Comparison of ENCODE assay signal across 24 cellular contexts in the genomic region with DNA sequence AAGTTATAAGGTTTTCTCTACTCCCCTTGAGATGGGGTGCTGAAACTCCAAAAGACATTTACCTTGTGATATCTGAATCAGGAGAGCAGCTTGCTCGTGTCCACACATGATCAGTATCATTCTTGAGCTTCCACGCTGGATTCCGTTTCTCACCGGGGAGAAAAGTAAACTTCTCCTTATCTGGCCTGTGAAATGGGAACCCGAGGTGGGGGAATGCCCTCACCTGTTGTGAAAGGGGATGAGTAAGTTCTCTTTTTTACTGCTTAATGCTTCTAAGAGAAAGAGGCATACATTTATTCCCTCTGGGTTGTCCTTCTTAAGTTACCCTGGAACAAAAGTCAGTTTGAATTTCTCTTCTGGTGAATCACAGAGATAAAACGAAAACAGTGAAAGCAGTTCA.
DNase-seq lines count a peak whose midpoint lies in the region; ATAC-seq and TF ChIP-seq lines count a peak whose summit lies in the region.
"Had no signal": no experiment of that assay in that cellular context is flagged by ENCODE, and none has a peak within 500 bp of the region (broad histone marks: within the 10 kb centered on the region; RNA-seq: fewer than 3 reads in every experiment).

No MANE protein-coding gene starts in this region.

- dilution Hi-C loops in mammary epithelial cell (cut with HindIII; ENCODE audit: low sequenced_read_pairs): no loop called here

- ATAC-seq in omental fat pad (ENCODE audit: low FRiP score): peak; percentile 35
- no peak for ATAC-seq in stimulated activated naive CD8-positive, alpha-beta T cell treated with anti-CD3 and anti-CD28 coated beads, Interleukin-15, amount 100 ng/mL, for 72 hours
- no peak for ATAC-seq in naive thymus-derived CD4-positive, alpha-beta T cell
- ATAC-seq: HCT116, K562 had no signal

- peak overlapping the region; percentile 16 for H3K27ac Mint-ChIP-seq in Caco-2 (ENCODE audit: unreplicated experiment)
- H3K27ac Mint-ChIP-seq in stimulated activated naive CD8-positive, alpha-beta T cell treated with anti-CD3 and anti-CD28 coated beads, Interleukin-15, amount 100 ng/mL, for 72 hours: no peak overlapping the region
- no peak overlapping the region for H3K27ac Mint-ChIP-seq in naive thymus-derived CD4-positive, alpha-beta T cell
- H3K27ac Mint-ChIP-seq: CD14-positive monocyte; CD8-positive, alpha-beta memory T cell had no signal

- H3K36me3 ChIP-seq in Caco-2 (ENCODE audit: control insufficient read depth, insufficient read depth, low read length) (no peaks in the 10 kb centered on the region), mammary epithelial cell (ENCODE audit: insufficient read depth, low read length) (no peaks in the 10 kb centered on the region)
- no peaks in the 10 kb centered on the region for H3K36me3 ChIP-seq in naive thymus-derived CD4-positive, alpha-beta T cell (ENCODE audit: control insufficient read depth in 2 of 3, insufficient read depth in 3 of 3, low read length in 3 of 3)
- H3K36me3 ChIP-seq: BE2C had no signal

- no peaks in the 10 kb centered on the region for H3K27me3 Mint-ChIP-seq in Caco-2 (ENCODE audit: insufficient read depth, unreplicated experiment)
- no peaks in the 10 kb centered on the region for H3K27me3 Mint-ChIP-seq in stimulated activated naive CD8-positive, alpha-beta T cell treated with anti-CD3 and anti-CD28 coated beads, Interleukin-15, amount 100 ng/mL, for 72 hours
- H3K27me3 Mint-ChIP-seq in naive thymus-derived CD4-positive, alpha-beta T cell: no peaks in the 10 kb centered on the region
- H3K27me3 Mint-ChIP-seq: CD8-positive, alpha-beta memory T cell had no signal

- H3K4me3 Mint-ChIP-seq in Caco-2 (ENCODE audit: unreplicated experiment): no peak overlapping the region
- H3K4me3 Mint-ChIP-seq in stimulated activated naive CD8-positive, alpha-beta T cell treated with anti-CD3 and anti-CD28 coated beads, Interleukin-15, amount 100 ng/mL, for 72 hours: no peak overlapping the region
- H3K4me3 Mint-ChIP-seq in naive thymus-derived CD4-positive, alpha-beta T cell: no peak overlapping the region
- H3K4me3 Mint-ChIP-seq: CD14-positive monocyte; CD8-positive, alpha-beta memory T cell had no signal

- no peak overlapping the region for H3K4me2 ChIP-seq in mammary epithelial cell (ENCODE audit: insufficient read depth, low read depth, low read length)
- H3K4me2 ChIP-seq: PC-9 had no signal

- BruUV-seq in Caco-2 (replicated peaks; lab: Mats Ljungman, UMichigan) (no TSS peak), mammary epithelial cell (replicated peaks; lab: Mats Ljungman, UMichigan) (no TSS peak)

- H3K4me3 ChIP-seq in Caco-2 (ENCODE audit: low read depth, low read length) (no peak overlapping the region), mammary epithelial cell (replicated peaks in 1 of 3; ENCODE audit: insufficient read depth in 1 of 3, low read depth in 2 of 3, low read length in 3 of 3) (no peak overlapping the region), fibroblast of villous mesenchyme (ENCODE audit: low read depth, low read length) (no peak overlapping the region)
- no peak overlapping the region for H3K4me3 ChIP-seq in naive thymus-derived CD4-positive, alpha-beta T cell (ENCODE audit: low read length)
- H3K4me3 ChIP-seq: K562, PC-9 had no signal

- in situ Hi-C loops in mammary epithelial cell (cut with MboI; ENCODE audit: low sequenced_read_pairs in 2 of 2): no loop called here

- no peaks in the 10 kb centered on the region for H3K36me3 Mint-ChIP-seq in Caco-2 (ENCODE audit: insufficient read depth, unreplicated experiment)
- H3K36me3 Mint-ChIP-seq in naive thymus-derived CD4-positive, alpha-beta T cell: no peaks in the 10 kb centered on the region
- H3K36me3 Mint-ChIP-seq: CD14-positive monocyte had no signal

- no peaks in the 10 kb centered on the region for H4K20me1 ChIP-seq in mammary epithelial cell (ENCODE audit: insufficient read depth, low read length)

- peaks cover 5% of the 10 kb centered on the region for H3K4me1 Mint-ChIP-seq in Caco-2 (ENCODE audit: low read depth, unreplicated experiment)
- no peaks in the 10 kb centered on the region for H3K4me1 Mint-ChIP-seq in stimulated activated naive CD8-positive, alpha-beta T cell treated with anti-CD3 and anti-CD28 coated beads, Interleukin-15, amount 100 ng/mL, for 72 hours
- H3K4me1 Mint-ChIP-seq in naive thymus-derived CD4-positive, alpha-beta T cell: no peaks in the 10 kb centered on the region
- H3K4me1 Mint-ChIP-seq: CD14-positive monocyte; CD8-positive, alpha-beta memory T cell had no signal

- peak overlapping the region; percentile 46 for H2AFZ ChIP-seq in mammary epithelial cell (ENCODE audit: low read depth, low read length)
- H2AFZ ChIP-seq: PC-9 had no signal

- WGBS in mammary epithelial cell (ENCODE audit: low coverage, missing lambda C conversion rate): 75% methylated on average over 6 of the region's 6 CpGs

- no peak overlapping the region for H3K9ac ChIP-seq in mammary epithelial cell (ENCODE audit: insufficient read depth, low read length)

- H3K27me3 ChIP-seq in Caco-2 (replicated peaks; ENCODE audit: control insufficient read depth, insufficient read depth, low read length) (no peaks in the 10 kb centered on the region), mammary epithelial cell (ENCODE audit: insufficient read depth, low read length) (no peaks in the 10 kb centered on the region)
- no peaks in the 10 kb centered on the region for H3K27me3 ChIP-seq in naive thymus-derived CD4-positive, alpha-beta T cell (ENCODE audit: control insufficient read depth in 2 of 2, insufficient read depth in 2 of 2, low read length in 2 of 2)
- H3K27me3 ChIP-seq: BE2C had no signal

- H3K9me3 ChIP-seq in Caco-2 (no peaks in the 10 kb centered on the region), mammary epithelial cell (replicated peaks; ENCODE audit: insufficient read depth, low read length) (no peaks in the 10 kb centered on the region)
- no peaks in the 10 kb centered on the region for H3K9me3 ChIP-seq in naive thymus-derived CD4-positive, alpha-beta T cell (ENCODE audit: control insufficient read depth in 2 of 3, low read length in 3 of 3)

- CTCF ChIA-PET in Caco-2 (lab: Charles Lee) (no interaction called here), mammary epithelial cell (lab: Charles Lee; ENCODE audit: low non-redundant PET) (no interaction called here)
- CTCF ChIA-PET in naive thymus-derived CD4-positive, alpha-beta T cell (lab: Charles Lee): no interaction called here

- H3K79me2 ChIP-seq in mammary epithelial cell (ENCODE audit: insufficient read depth, low read length): no peaks in the 10 kb centered on the region

- intact Hi-C loops in Caco-2 (cut with micrococcal nuclease; ENCODE audit: unreplicated experiment): no loop called here
- intact Hi-C loops in mammary epithelial cell (cut with micrococcal nuclease): loop anchor here (5.0 kb wide), 2 partner anchors 151 to 441 kb away; partner anchors contain the start of gene ADAMTS9
- intact Hi-C loops in naive thymus-derived CD4-positive, alpha-beta T cell (cut with micrococcal nuclease): no loop called here

- no peaks in the 10 kb centered on the region for H3K9me3 Mint-ChIP-seq in Caco-2 (ENCODE audit: unreplicated experiment)
- H3K9me3 Mint-ChIP-seq in stimulated activated naive CD8-positive, alpha-beta T cell treated with anti-CD3 and anti-CD28 coated beads, Interleukin-15, amount 100 ng/mL, for 72 hours: peaks cover 0 to 12% of the 10 kb centered on the region in 2 donors
- peaks cover 0 to 18% (median 7%) of the 10 kb centered on the region in 11 donors for H3K9me3 Mint-ChIP-seq in naive thymus-derived CD4-positive, alpha-beta T cell

- TF ChIP-seq CTCF in Caco-2 (IDR thresholded peaks at IDR 0.05; ENCODE audit: insufficient read depth in 1 of 2, low read depth in 1 of 2, low read length in 1 of 2, severe bottlenecking in 1 of 2, unreplicated experiment in 1 of 2) (no peak), mammary epithelial cell (conservative IDR thresholded peaks at IDR 0.05 in 1 of 2, IDR thresholded peaks at IDR 0.05 in 1 of 2; ENCODE audit: extremely low read depth in 1 of 2, insufficient read depth in 1 of 2, low read depth in 1 of 2, low read length in 2 of 2) (no peak), fibroblast of villous mesenchyme (IDR thresholded peaks at IDR 0.05; ENCODE audit: insufficient read depth, low read depth, low read length) (no peak), omental fat pad (IDR thresholded peaks at IDR 0.05) (no peak)

- H3K4me1 ChIP-seq in Caco-2 (peaks cover 8% of the 10 kb centered on the region), mammary epithelial cell (ENCODE audit: insufficient read depth, low read length) (peaks cover 31% of the 10 kb centered on the region)
- no peaks in the 10 kb centered on the region for H3K4me1 ChIP-seq in naive thymus-derived CD4-positive, alpha-beta T cell (ENCODE audit: control insufficient read depth in 2 of 2, insufficient read depth in 2 of 2, low read length in 2 of 2)
- H3K4me1 ChIP-seq: BE2C had no signal

- H3K27ac ChIP-seq in mammary epithelial cell (ENCODE audit: insufficient read depth, low read depth, low read length): peak overlapping the region; percentile 6
- H3K27ac ChIP-seq in naive thymus-derived CD4-positive, alpha-beta T cell (ENCODE audit: low read depth, low read length): no peak overlapping the region
- H3K27ac ChIP-seq: PC-9 had no signal

- DNase-seq in Caco-2 (no peak), mammary epithelial cell (peak; percentile 76), fibroblast of villous mesenchyme (ENCODE audit: low read depth) (peak; percentile 11), omental fat pad (ENCODE audit: low spot score) (no peak), RKO (ENCODE audit: low spot score) (no peak), EL (no peak)
- no peak for DNase-seq in stimulated activated naive CD8-positive, alpha-beta T cell treated with anti-CD3 and anti-CD28 coated beads, Interleukin-15, amount 100 ng/mL, for 72 hours
- no peak for DNase-seq in naive thymus-derived CD4-positive, alpha-beta T cell
- DNase-seq: 8988T; ACHN; BE2C; Calu3; CD8-positive, alpha-beta memory T cell; DMS79 treated with DMSO at 0.1 percent for 48 hours; Kasumi-1; NCI-H1105 treated with DMSO at 0.1 percent for 48 hours; NCI-H2029; NCI-H526 treated with DMSO at 0.1 percent for 48 hours; PC-9; RPMI8226; SHP77 had no signal

- POLR2A ChIA-PET in Caco-2 (lab: Charles Lee): no interaction called here
- POLR2A ChIA-PET in naive thymus-derived CD4-positive, alpha-beta T cell (lab: Charles Lee): no interaction called here

Comparison
In these comparisons a context has a peak if more than half of its experiments do, and no peak if none do; other contexts are left out.
1. DNase-seq: peak in mammary epithelial cell (single experiment) and fibroblast of villous mesenchyme (single experiment); none in Caco-2 (0 of 2), omental fat pad (single experiment), stimulated activated naive CD8-positive, alpha-beta T cell treated with anti-CD3 and anti-CD28 coated beads, Interleukin-15, amount 100 ng/mL, for 72 hours (0 of 2), RKO (single experiment), EL (single experiment) and naive thymus-derived CD4-positive, alpha-beta T cell (0 of 9).